Comparison of ENCODE assay signal across 1 cellular context in the genomic region with DNA sequence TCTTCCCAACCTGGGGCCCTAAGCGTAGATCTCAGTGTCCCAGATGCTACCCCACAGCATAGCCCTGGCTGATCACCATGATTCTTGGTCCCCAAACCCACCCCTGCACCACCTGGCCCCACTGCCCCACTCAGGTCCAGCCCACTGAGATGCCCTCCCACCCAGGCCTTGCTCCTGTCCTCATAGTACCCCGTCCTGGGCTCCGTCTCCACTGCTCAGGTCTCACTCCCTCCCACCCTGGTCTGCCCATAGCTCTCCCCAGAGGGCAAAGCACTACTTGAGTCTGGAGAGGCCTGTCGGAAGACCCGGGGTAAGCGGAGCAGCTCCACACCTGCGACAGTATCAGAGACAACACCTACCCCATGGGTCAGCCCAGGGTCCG.
TF ChIP-seq lines count a peak whose summit lies in the region.

No MANE protein-coding gene starts in this region.

TF ChIP-seq in liver, 16 proteins besides CTCF, POLR2A, EP300 and RAD21 (continued from another document):
- TF ChIP-seq SP1 (IDR thresholded peaks at IDR 0.05) (no peak), YY1 (IDR thresholded peaks at IDR 0.05) (no peak)
- TF ChIP-seq, protein P1, sequence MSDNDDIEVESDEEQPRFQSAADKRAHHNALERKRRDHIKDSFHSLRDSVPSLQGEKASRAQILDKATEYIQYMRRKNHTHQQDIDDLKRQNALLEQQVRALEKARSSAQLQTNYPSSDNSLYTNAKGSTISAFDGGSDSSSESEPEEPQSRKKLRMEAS (IDR thresholded peaks at IDR 0.05): no peak
